ENCODE assay signal across 7 cellular contexts in genomic region chr5:55306641-55307382, GRCh38. TPM values are rescaled to one million over a fixed set of nuclear protein-coding genes. Genes with fewer than 3 reads are reported as not detected.
A peak's percentile ranks its signal among the peaks of the same experiment; 100 is the strongest.
DNase-seq lines count a peak whose midpoint lies in the region; ATAC-seq and TF ChIP-seq lines count a peak whose summit lies in the region.

No MANE protein-coding gene starts in this region.

- intact Hi-C loops in colonic mucosa (cut with DNase I): loop anchor here (5.0 kb wide), 1 partner anchor 75 kb away; the partner anchor contains the start of gene CCNO

- H3K4me3 ChIP-seq in HUES64 (ENCODE audit: low read length) (peak overlapping the region; percentile 86), colonic mucosa (peak overlapping the region; percentile 78), muscle layer of colon (ENCODE audit: low read depth in 1 of 2, low read length in 2 of 2) (peak overlapping the region; percentile 82 to 95)

- DNase-seq in colonic mucosa: no peak
- DNase-seq in NCI-H1930 (lab: John Stamatoyannopoulos, UW): no peak
- no peak for DNase-seq in NCI-H2081 (lab: John Stamatoyannopoulos, UW)

- TF ChIP-seq CTCF in colonic mucosa (IDR thresholded peaks at IDR 0.05): no peak

- ATAC-seq in GM18519 (IDR thresholded peaks at IDR 0.05; ENCODE audit: low FRiP score, unreplicated experiment): peak; percentile 5
- ATAC-seq in GM21825 (IDR thresholded peaks at IDR 0.05; ENCODE audit: unreplicated experiment): no peak

- H3K9me3 ChIP-seq in HUES64 (ENCODE audit: insufficient read depth, low read depth, low read length) (no peaks in the 10 kb centered on the region), colonic mucosa (no peaks in the 10 kb centered on the region), muscle layer of colon (ENCODE audit: low read length) (no peaks in the 10 kb centered on the region)

- 35% methylated on average over 12 of the region's 12 CpGs for WGBS in HUES64

- H3K4me1 ChIP-seq in HUES64 (ENCODE audit: insufficient read depth, low read length) (peaks cover 17% of the 10 kb centered on the region), colonic mucosa (peaks cover 11% of the 10 kb centered on the region), muscle layer of colon (ENCODE audit: insufficient read depth, low read length) (peaks cover 44% of the 10 kb centered on the region)

- peaks cover 18% of the 10 kb centered on the region for H3K36me3 ChIP-seq in HUES64 (ENCODE audit: insufficient read depth, low read length)
- H3K36me3 ChIP-seq in colonic mucosa: no peaks in the 10 kb centered on the region
- no peaks in the 10 kb centered on the region for H3K36me3 ChIP-seq in muscle layer of colon (ENCODE audit: insufficient read depth, low read length)

- H3K27me3 ChIP-seq in HUES64 (ENCODE audit: insufficient read depth, low read length) (no peaks in the 10 kb centered on the region), colonic mucosa (no peaks in the 10 kb centered on the region), muscle layer of colon (ENCODE audit: control insufficient read depth in 1 of 2, insufficient read depth in 2 of 2, low read length in 2 of 2) (no peaks in the 10 kb centered on the region)

- peak overlapping the region; percentile 96 for H3K9ac ChIP-seq in HUES64 (ENCODE audit: low read depth, low read length)
- peak overlapping the region; percentile 79 to 96 for H3K9ac ChIP-seq in colonic mucosa (ENCODE audit: low read depth in 2 of 2, low read length in 2 of 2)
- H3K9ac ChIP-seq in muscle layer of colon (ENCODE audit: low read length): peak overlapping the region; percentile 77

- peak overlapping the region; percentile 91; the same call in 1 of the 2 replicates for H3K27ac ChIP-seq in HUES64 (ENCODE audit: low read depth, low read length)
- peak overlapping the region; percentile 92 for H3K27ac ChIP-seq in colonic mucosa
- peak overlapping the region; percentile 93 for H3K27ac ChIP-seq in muscle layer of colon (ENCODE audit: low read depth, low read length)

RNA-seq across cellular contexts. Expression of gene DHX29, which starts 0.7 kb away (rescaled TPM):
- 27.7 TPM for polyA plus RNA-seq in HUES64 (2013, experiment 1 of 2)
- polyA plus RNA-seq in HUES64 (2013, experiment 2 of 2): 24.1 TPM
- total RNA-seq in colonic mucosa: 10 to 100 TPM; 20.8 to 24.6 TPM

RNA-seq across cellular contexts. Expression of gene MTREX, which starts 1.0 kb away (rescaled TPM):
- 65.4 TPM for polyA plus RNA-seq in HUES64 (2013, experiment 1 of 2)
- polyA plus RNA-seq in HUES64 (2013, experiment 2 of 2): 80.0 TPM
- 10 to 100 TPM; 53.7 to 69.0 TPM for total RNA-seq in colonic mucosa
